23 cellular contexts compared by ENCODE assay signal in the genomic region with DNA sequence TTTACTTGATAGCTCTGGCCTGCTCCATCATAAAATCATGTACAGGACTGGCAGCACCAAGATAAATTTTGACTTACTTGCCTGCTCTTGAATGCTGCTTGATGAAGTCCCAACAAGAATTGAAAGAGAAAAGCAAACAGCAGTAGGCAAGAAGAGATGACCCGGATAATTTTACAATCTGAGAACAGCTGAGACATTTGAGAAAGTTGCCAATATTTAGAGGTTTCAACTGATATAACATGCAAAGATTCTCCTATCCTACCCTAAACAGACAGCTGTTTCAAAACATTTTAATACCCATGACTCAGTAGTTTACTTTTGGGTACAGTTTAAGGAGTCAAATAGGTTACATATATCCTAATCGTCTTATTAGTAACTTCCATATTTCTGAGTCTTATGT. TPM values are rescaled to one million over a fixed set of nuclear protein-coding genes. Genes with fewer than 3 reads are reported as not detected.
A peak's percentile ranks its signal among the peaks of the same experiment; 100 is the strongest.
DNase-seq lines count a peak whose midpoint lies in the region; ATAC-seq and TF ChIP-seq lines count a peak whose summit lies in the region.
"Had no signal": no experiment of that assay in that cellular context is flagged by ENCODE, and none has a peak within 500 bp of the region (broad histone marks: within the 10 kb centered on the region; RNA-seq: fewer than 3 reads in every experiment).

No MANE protein-coding gene starts in this region.

- intact Hi-C loops in transverse colon (cut with DNase I; ENCODE audit: low total_unique reads), result no loop called here

- peaks cover 0 to 46% (median 13%) of the 10 kb centered on the region in 4 donors for H3K4me1 ChIP-seq in transverse colon
- H3K4me1 ChIP-seq: A549, adrenal gland had no signal

- WGBS in transverse colon (ENCODE audit: low coverage in 1 of 2), 2 donors, result 17 to 21% methylated on average over 2 of the region's 2 CpGs

- peak overlapping the region; percentile 41 to 61 for H3K4me3 Mint-ChIP-seq in activated T-cell treated with anti-CD3 and anti-CD28 coated beads, Interleukin-2, amount 50 U/mL, for 72 hours
- H3K4me3 Mint-ChIP-seq in activated T-cell treated with anti-CD3 and anti-CD28 coated beads, Interleukin-2, amount 50 U/mL, for 4 hours, result no peak overlapping the region
- H3K4me3 Mint-ChIP-seq in T-cell, result peak overlapping the region in 1 of 3 donors; percentile 65

- no peak for DNase-seq in activated T-cell treated with anti-CD3 and anti-CD28 coated beads, Interleukin-2, amount 50 U/mL, for 72 hours
- no peak for DNase-seq in activated T-cell treated with anti-CD3 and anti-CD28 coated beads, Interleukin-2, amount 50 U/mL, for 4 hours
- no peak for DNase-seq in T-cell
- DNase-seq in myocyte (ENCODE audit: low read depth), result peak; percentile 38
- no peak for DNase-seq in transverse colon
- DNase-seq in activated CD8-positive, alpha-beta memory T cell treated with anti-CD3 and anti-CD28 coated beads for 24 hours, result no peak
- DNase-seq: activated CD4-positive, alpha-beta T cell treated with anti-CD3 and anti-CD28 coated beads, Interleukin-2, amount 50 U/mL, for 1 hour; activated naive CD4-positive, alpha-beta T cell treated with anti-CD3 and anti-CD28 coated beads, Interleukin-2, amount 10 ng/mL, durations not matched to agents 7 days and 5 days; adrenal gland; CD4-positive, CD25-positive, alpha-beta regulatory T cell; cerebellar nuclear complex; DND-41; KG1; naive B cell; NCI-H1417 treated with DMSO at 0.1 percent for 48 hours; NCI-H2029 treated with DMSO at 0.1 percent for 48 hours; PC-9; stimulated activated naive CD4-positive, alpha-beta T cell treated with Interleukin-2 at 50 U/mL for 16 hours; T1000 had no signal

- no peaks in the 10 kb centered on the region for H3K9me3 ChIP-seq in transverse colon
- H3K9me3 ChIP-seq: A549, adrenal gland had no signal

- H3K36me3 ChIP-seq in transverse colon, result no peaks in the 10 kb centered on the region
- H3K36me3 ChIP-seq: adrenal gland had no signal

- TF ChIP-seq POLR2A in transverse colon (IDR thresholded peaks at IDR 0.05), result no peak

- H3K27me3 ChIP-seq in transverse colon, result no peaks in the 10 kb centered on the region
- H3K27me3 ChIP-seq: adrenal gland had no signal

- TF ChIP-seq EP300 in transverse colon (IDR thresholded peaks at IDR 0.05; ENCODE audit: low read depth), result no peak

- no peaks in the 10 kb centered on the region for H3K36me3 Mint-ChIP-seq in activated T-cell treated with anti-CD3 and anti-CD28 coated beads, Interleukin-2, amount 50 U/mL, for 72 hours (ENCODE audit: insufficient read depth in 2 of 2)
- no peaks in the 10 kb centered on the region for H3K36me3 Mint-ChIP-seq in activated T-cell treated with anti-CD3 and anti-CD28 coated beads, Interleukin-2, amount 50 U/mL, for 4 hours (ENCODE audit: insufficient read depth)
- no peaks in the 10 kb centered on the region for H3K36me3 Mint-ChIP-seq in T-cell
- H3K36me3 Mint-ChIP-seq: CD4-positive, CD25-positive, alpha-beta regulatory T cell; naive B cell had no signal

- CTCF ChIA-PET in T-cell (lab: Charles Lee), result no interaction called here

- TF ChIP-seq CTCF in transverse colon (IDR thresholded peaks at IDR 0.05), result no peak

- no peak overlapping the region for H3K27ac Mint-ChIP-seq in activated T-cell treated with anti-CD3 and anti-CD28 coated beads, Interleukin-2, amount 50 U/mL, for 72 hours
- peak overlapping the region; percentile 21 to 79 for H3K27ac Mint-ChIP-seq in T-cell

- ATAC-seq in activated T-cell treated with anti-CD3 and anti-CD28 coated beads, Interleukin-2, amount 50 U/mL, for 72 hours (replicated peaks in 1 of 2), result no peak
- no peak for ATAC-seq in activated T-cell treated with anti-CD3 and anti-CD28 coated beads, Interleukin-2, amount 50 U/mL, for 4 hours
- ATAC-seq in T-cell (replicated peaks in 1 of 4) (no peak), HG02623 (IDR thresholded peaks at IDR 0.05; ENCODE audit: unreplicated experiment) (no peak), HG03378 (IDR thresholded peaks at IDR 0.05; ENCODE audit: unreplicated experiment) (no peak)
- ATAC-seq: A549, Right ventricle myocardium inferior had no signal

- H3K27me3 Mint-ChIP-seq in activated T-cell treated with anti-CD3 and anti-CD28 coated beads, Interleukin-2, amount 50 U/mL, for 72 hours (ENCODE audit: low read depth), result no peaks in the 10 kb centered on the region
- peaks cover 7% of the 10 kb centered on the region for H3K27me3 Mint-ChIP-seq in activated T-cell treated with anti-CD3 and anti-CD28 coated beads, Interleukin-2, amount 50 U/mL, for 4 hours (ENCODE audit: low read depth)
- peaks cover 7 to 14% of the 10 kb centered on the region in 2 donors for H3K27me3 Mint-ChIP-seq in T-cell
- H3K27me3 Mint-ChIP-seq: activated naive CD4-positive, alpha-beta T cell treated with anti-CD3 and anti-CD28 coated beads, Interleukin-2, amount 10 ng/mL, durations not matched to agents 7 days and 5 days had no signal

- no peak overlapping the region for H3K4me3 ChIP-seq in transverse colon
- H3K4me3 ChIP-seq: A549, adrenal gland, PC-9 had no signal

- peaks cover 85% of the 10 kb centered on the region for H3K4me1 Mint-ChIP-seq in activated T-cell treated with anti-CD3 and anti-CD28 coated beads, Interleukin-2, amount 50 U/mL, for 72 hours (ENCODE audit: low read depth)
- H3K4me1 Mint-ChIP-seq in activated T-cell treated with anti-CD3 and anti-CD28 coated beads, Interleukin-2, amount 50 U/mL, for 4 hours (ENCODE audit: low read depth), result peaks cover 27% of the 10 kb centered on the region
- H3K4me1 Mint-ChIP-seq in T-cell, result peaks cover 52 to 68% (median 59%) of the 10 kb centered on the region in 3 donors

- in situ Hi-C loops in transverse colon (cut with MboI; ENCODE audit: low pct_ligation_motif_present in 1 of 4, low pct_unique_long_range_greater_than_20kb in 1 of 4, low sequenced_read_pairs in 3 of 4), result no loop called here

- H3K9me3 Mint-ChIP-seq in activated T-cell treated with anti-CD3 and anti-CD28 coated beads, Interleukin-2, amount 50 U/mL, for 72 hours, result no peaks in the 10 kb centered on the region
- no peaks in the 10 kb centered on the region for H3K9me3 Mint-ChIP-seq in activated T-cell treated with anti-CD3 and anti-CD28 coated beads, Interleukin-2, amount 50 U/mL, for 4 hours
- H3K9me3 Mint-ChIP-seq in T-cell, result no peaks in the 10 kb centered on the region
- H3K9me3 Mint-ChIP-seq: activated naive CD4-positive, alpha-beta T cell treated with anti-CD3 and anti-CD28 coated beads, Interleukin-2, amount 10 ng/mL, durations not matched to agents 7 days and 5 days; naive B cell had no signal

- peak overlapping the region; percentile 15 to 58 (median 40) for H3K27ac ChIP-seq in transverse colon
- H3K27ac ChIP-seq: A549, adrenal gland, PC-9 had no signal

- POLR2A ChIA-PET in T-cell (lab: Charles Lee), result interaction anchor here in 1 of 2 donors (0.5 kb wide), 1 partner anchor 177 kb away, joined by 3 read pairs; no protein-coding TSS in a partner anchor

RNA-seq across cellular contexts. Expression of gene FRY, which starts 5.9 kb away (rescaled TPM):
- total RNA-seq in activated T-cell treated with anti-CD3 and anti-CD28 coated beads, Interleukin-2, amount 50 U/mL, for 72 hours, result 1 to 10 TPM; 6.5 to 7.6 TPM
- total RNA-seq in activated T-cell treated with anti-CD3 and anti-CD28 coated beads, Interleukin-2, amount 50 U/mL, for 4 hours, result 1 to 10 TPM in 1 of 3 donors, under 1 TPM in 2; 0.74 to 1.0 (median 0.87) TPM
- total RNA-seq in T-cell (10 to 100 TPM; 11.5 to 35.3 (median 15.2) TPM), myocyte (17.8 and 29.8 TPM in 2 replicates), transverse colon (10 to 100 TPM in 2 of 4 donors, 1 to 10 TPM in 2; 6.7 to 42.6 (median 12.4) TPM)
- polyA plus RNA-seq in myocyte (2012), result 49.2 TPM
